Comparison of ENCODE assay signal across 10 cellular contexts in genomic region chr7:711967-712600, GRCh38. TPM values are rescaled to one million over a fixed set of nuclear protein-coding genes. Genes with fewer than 3 reads are reported as not detected.
A peak's percentile ranks its signal among the peaks of the same experiment; 100 is the strongest.
DNase-seq lines count a peak whose midpoint lies in the region; ATAC-seq, FAIRE-seq and TF ChIP-seq lines count a peak whose summit lies in the region.
"Had no signal": no experiment of that assay in that cellular context is flagged by ENCODE, and none has a peak within 500 bp of the region (broad histone marks: within the 10 kb centered on the region; RNA-seq: fewer than 3 reads in every experiment).

No MANE protein-coding gene starts in this region.

- H3K27ac Mint-ChIP-seq in osteocyte (ENCODE audit: unreplicated experiment): no peak overlapping the region

- H3K9me3 ChIP-seq in BLaER1 treated with 17β-estradiol and CSF1 and Interleukin-3, amounts not matched to agents 10 nM and 100 nM (replicated peaks in 1 of 11): peaks cover 0 to 4% (median 0%) of the 10 kb centered on the region in 11 experiments; a peak in 1 of 22 replicates
- H3K9me3 ChIP-seq in SK-N-SH: no peaks in the 10 kb centered on the region
- H3K9me3 ChIP-seq in pancreas: no peaks in the 10 kb centered on the region

- FAIRE-seq in pancreas (lab: Jason Lieb, UNC): no peak

- H3K9me2 ChIP-seq in SK-N-SH: no peaks in the 10 kb centered on the region

- H3K9ac ChIP-seq in BLaER1 treated with 17β-estradiol and CSF1 and Interleukin-3, amounts not matched to agents 10 nM and 100 nM: no peak overlapping the region
- peak overlapping the region; percentile 64 for H3K9ac ChIP-seq in SK-N-SH

- peaks cover 0 to 13% (median 0%) of the 10 kb centered on the region in 11 experiments; a peak in 7 of 22 replicates for H4K20me1 ChIP-seq in BLaER1 treated with 17β-estradiol and CSF1 and Interleukin-3, amounts not matched to agents 10 nM and 100 nM
- H4K20me1 ChIP-seq in SK-N-SH (ENCODE audit: insufficient read depth): no peaks in the 10 kb centered on the region

- peaks cover 6 to 30% (median 17%) of the 10 kb centered on the region in 11 experiments; a peak in 20 of 22 replicates for H3K27me3 ChIP-seq in BLaER1 treated with 17β-estradiol and CSF1 and Interleukin-3, amounts not matched to agents 10 nM and 100 nM
- H3K27me3 ChIP-seq in SK-N-SH (ENCODE audit: insufficient read depth) (no peaks in the 10 kb centered on the region), pancreas (no peaks in the 10 kb centered on the region)

- H3K79me2 ChIP-seq in SK-N-SH (ENCODE audit: insufficient read depth): no peaks in the 10 kb centered on the region

- H3K4me3 ChIP-seq in BLaER1 treated with 17β-estradiol and CSF1 and Interleukin-3, amounts not matched to agents 10 nM and 100 nM: peak overlapping the region in 3 of 10 experiments; percentile 25 to 39 (median 33); a peak in 3 of 20 replicates
- H3K4me3 ChIP-seq in SK-N-SH (ENCODE audit: low read depth in 2 of 2, low read length in 1 of 2): peak overlapping the region; percentile 56 to 69
- peak overlapping the region; percentile 21 for H3K4me3 ChIP-seq in fibroblast of mammary gland (ENCODE audit: control insufficient read depth, low read depth, low read length)
- peak overlapping the region in 3 of 4 donors; percentile 18 to 41 (median 41) for H3K4me3 ChIP-seq in pancreas

- peak overlapping the region; percentile 79; the same call in 1 of the 2 replicates for H2AFZ ChIP-seq in SK-N-SH (ENCODE audit: low read depth)

- no peaks in the 10 kb centered on the region for H3K27me3 Mint-ChIP-seq in osteocyte (ENCODE audit: unreplicated experiment)

- CTCF ChIA-PET in SK-N-SH (lab: Yijun Ruan, JAX): interaction anchor here (1.0 to 1.7 kb wide), 6 partner anchors 9 to 161 kb away, joined by 3 to 5 read pairs (median 4); no protein-coding TSS in a partner anchor

- ATAC-seq in pancreas: peak; percentile 15 to 62 (median 41)
- ATAC-seq in GM19035 (IDR thresholded peaks at IDR 0.05; ENCODE audit: unreplicated experiment): no peak

- H3K36me3 ChIP-seq in BLaER1 treated with 17β-estradiol and CSF1 and Interleukin-3, amounts not matched to agents 10 nM and 100 nM: peaks cover 0 to 12% (median 0%) of the 10 kb centered on the region in 11 experiments; a peak in 3 of 22 replicates
- H3K36me3 ChIP-seq in SK-N-SH (replicated peaks in 1 of 2; ENCODE audit: control insufficient read depth in 1 of 2, insufficient read depth in 2 of 2, low read length in 1 of 2) (no peaks in the 10 kb centered on the region), pancreas (no peaks in the 10 kb centered on the region)

- H3K36me3 Mint-ChIP-seq in osteocyte (ENCODE audit: unreplicated experiment): peaks cover 2% of the 10 kb centered on the region

- no peak for TF ChIP-seq CTCF in SK-N-SH (IDR thresholded peaks at IDR 0.05)
- no peak for TF ChIP-seq CTCF in fibroblast of mammary gland (conservative IDR thresholded peaks at IDR 0.05; ENCODE audit: control insufficient read depth, insufficient read depth, low read depth, low read length)
- no peak for TF ChIP-seq CTCF in pancreas (IDR thresholded peaks at IDR 0.05)
- TF ChIP-seq CTCF in osteocyte (IDR thresholded peaks at IDR 0.05): no peak

- TF ChIP-seq EP300 in SK-N-SH (IDR thresholded peaks at IDR 0.05; ENCODE audit: borderline replicate concordance in 1 of 2, low read depth in 1 of 2, low read length in 1 of 2): no peak

- H3F3A ChIP-seq in SK-N-SH (replicated peaks; ENCODE audit: insufficient read depth): no peaks in the 10 kb centered on the region

- 12% methylated on average over 29 of the region's 80 CpGs for WGBS in SK-N-SH (ENCODE audit: low lambda C conversion rate)
- WGBS in pancreas, 2 donors: 6 to 10% methylated on average over 30 to 80 of the region's 80 CpGs

- H3K27ac ChIP-seq in BLaER1 treated with 17β-estradiol and CSF1 and Interleukin-3, amounts not matched to agents 10 nM and 100 nM: no peak overlapping the region
- peak overlapping the region in 1 of 2 experiments; percentile 64; a peak in 1 of 4 replicates for H3K27ac ChIP-seq in SK-N-SH (ENCODE audit: low read depth in 2 of 2, low read length in 1 of 2)
- no peak overlapping the region for H3K27ac ChIP-seq in pancreas

- intact Hi-C loops in pancreas (cut with DNase I): no loop called here

- peaks cover 0 to 34% (median 10%) of the 10 kb centered on the region in 10 experiments; a peak in 12 of 20 replicates for H3K4me1 ChIP-seq in BLaER1 treated with 17β-estradiol and CSF1 and Interleukin-3, amounts not matched to agents 10 nM and 100 nM
- H3K4me1 ChIP-seq in SK-N-SH (ENCODE audit: control insufficient read depth in 1 of 2, insufficient read depth in 2 of 2, low read depth in 1 of 2, low read length in 1 of 2): peaks cover 0 to 12% of the 10 kb centered on the region in 2 experiments; a peak in 2 of 4 replicates
- H3K4me1 ChIP-seq in pancreas: no peaks in the 10 kb centered on the region

- H3K4me2 ChIP-seq in BLaER1 treated with 17β-estradiol and CSF1 and Interleukin-3, amounts not matched to agents 10 nM and 100 nM: peak overlapping the region in 9 of 11 experiments; percentile 25 to 48 (median 42); a peak in 9 of 22 replicates
- H3K4me2 ChIP-seq in SK-N-SH: peak overlapping the region; percentile 78

- TF ChIP-seq RAD21 in SK-N-SH (IDR thresholded peaks at IDR 0.05; ENCODE audit: low read length): no peak

- H3K9me3 Mint-ChIP-seq in osteocyte (ENCODE audit: unreplicated experiment): no peaks in the 10 kb centered on the region

- no peak overlapping the region for H3K4me3 Mint-ChIP-seq in osteocyte (ENCODE audit: unreplicated experiment)

- peaks cover 3% of the 10 kb centered on the region for H3K4me1 Mint-ChIP-seq in osteocyte (ENCODE audit: unreplicated experiment)

- DNase-seq in SK-N-SH (peak; percentile 83), fibroblast of mammary gland (ENCODE audit: low read depth) (no peak), pancreas (peak in 1 of 6 donors; percentile 52), NCI-H187 (lab: John Stamatoyannopoulos, UW) (no peak), osteocyte (ENCODE audit: extremely low spot score, unreplicated experiment) (no peak), globus pallidus (ENCODE audit: low spot score) (no peak)
- DNase-seq: GDM1; stimulated activated CD4-positive, alpha-beta T cell treated with anti-CD3 and anti-CD28 coated beads, Interleukin-12 subunit alpha, Interleukin-12 subunit beta, amount 100 ng/mL, for 4 hours had no signal

- POLR2A ChIA-PET in SK-N-SH (lab: Yijun Ruan, JAX): interaction anchor here (1.2 kb wide), 2 partner anchors 47 to 67 kb away, joined by 3 to 4 read pairs; no protein-coding TSS in a partner anchor

TF ChIP-seq in SK-N-SH, 30 proteins besides CTCF, POLR2A, EP300 and RAD21:
- TF ChIP-seq SMC3 (IDR thresholded peaks at IDR 0.05; ENCODE audit: low read depth, low read length) (no peak), REST (IDR thresholded peaks at IDR 0.05; ENCODE audit: low read depth, low read length) (no peak), POLR2AphosphoS5 (IDR thresholded peaks at IDR 0.05; ENCODE audit: low read depth, low read length) (no peak), NRF1 (IDR thresholded peaks at IDR 0.05; ENCODE audit: low read depth, low read length) (no peak)

RNA-seq across cellular contexts. Expression of gene DNAAF5, which starts 14.4 kb away (rescaled TPM):
- polyA plus RNA-seq in SK-N-SH (2012; rRNA removed): 51.8 and 58.5 TPM in 2 replicates
- polyA plus RNA-seq in SK-N-SH (2012; cell fraction: cytosol; rRNA removed): 29.0 and 41.8 TPM in 2 replicates
- polyA plus RNA-seq in SK-N-SH (2012; cell fraction: nucleus; rRNA removed): 74.3 and 79.4 TPM in 2 replicates
- total RNA-seq in pancreas: 10 to 100 TPM in 5 of 6 donors, 1 to 10 TPM in 1; 9.0 to 16.6 (median 12.6) TPM
- polyA plus RNA-seq in pancreas: 10 to 100 TPM in 1 of 2 donors, 1 to 10 TPM in 1; 7.7 to 10.5 TPM
- 28.1 and 36.9 TPM in 2 replicates for total RNA-seq in osteocyte

RNA-seq across cellular contexts. Expression of gene PRKAR1B, which starts 15.0 kb away (rescaled TPM):
- polyA plus RNA-seq in SK-N-SH (2012; rRNA removed): 50.5 and 63.7 TPM in 2 replicates
- polyA plus RNA-seq in SK-N-SH (2012; cell fraction: cytosol; rRNA removed): 43.8 and 69.6 TPM in 2 replicates
- polyA plus RNA-seq in SK-N-SH (2012; cell fraction: nucleus; rRNA removed): 55.8 and 70.9 TPM in 2 replicates
- 1 to 10 TPM; 2.5 to 6.1 (median 4.5) TPM for total RNA-seq in pancreas
- polyA plus RNA-seq in pancreas: 1 to 10 TPM; 6.8 to 8.4 TPM
- total RNA-seq in osteocyte: 10.9 and 12.0 TPM in 2 replicates
